Comparison of ENCODE assay signal across 8 cellular contexts in genomic region chr18:13464432-13465125, GRCh38.
DNase-seq lines count a peak whose midpoint lies in the region; ATAC-seq and TF ChIP-seq lines count a peak whose summit lies in the region.

No MANE protein-coding gene starts in this region.

- POLR2A ChIA-PET in Caco-2 (lab: Charles Lee) = no interaction called here

- H3K36me3 Mint-ChIP-seq in Caco-2 (ENCODE audit: insufficient read depth, unreplicated experiment) = no peaks in the 10 kb centered on the region

- no peaks in the 10 kb centered on the region for H3K36me3 ChIP-seq in Caco-2 (ENCODE audit: control insufficient read depth, insufficient read depth, low read length)

- H3K4me1 Mint-ChIP-seq in Caco-2 (ENCODE audit: low read depth, unreplicated experiment) = no peaks in the 10 kb centered on the region

- no TSS peak for BruUV-seq in Caco-2 (replicated peaks; lab: Mats Ljungman, UMichigan)

- peak; percentile 75 to 84 for DNase-seq in AML-193 (lab: John Stamatoyannopoulos, UW)
- DNase-seq in activated CD4-positive, alpha-beta T cell treated with anti-CD3 and anti-CD28 coated beads for 48 hours = peak; percentile 78
- DNase-seq in effector CD8-positive, alpha-beta T cell (lab: John Stamatoyannopoulos, UW) = peak; percentile 47
- peak; percentile 37 to 42 for DNase-seq in stimulated activated CD4-positive, alpha-beta T cell treated with anti-CD3 and anti-CD28 coated beads, Interleukin-1b, Interleukin-23, amount 100 ng/mL, for 4 hours (ENCODE audit: low read depth in 2 of 2)
- DNase-seq in Caco-2 = no peak
- DNase-seq in HT-29 (ENCODE audit: low spot score) = no peak

- H3K9me3 Mint-ChIP-seq in Caco-2 (ENCODE audit: unreplicated experiment) = peaks cover 10% of the 10 kb centered on the region

- H3K4me3 Mint-ChIP-seq in Caco-2 (ENCODE audit: unreplicated experiment) = no peak overlapping the region

- CTCF ChIA-PET in Caco-2 (lab: Charles Lee) = no interaction called here

- peaks cover 7% of the 10 kb centered on the region for H3K27me3 Mint-ChIP-seq in Caco-2 (ENCODE audit: insufficient read depth, unreplicated experiment)

- H3K4me1 ChIP-seq in Caco-2 = no peaks in the 10 kb centered on the region

- intact Hi-C loops in Caco-2 (cut with micrococcal nuclease; ENCODE audit: unreplicated experiment) = no loop called here

- H3K27me3 ChIP-seq in Caco-2 (replicated peaks; ENCODE audit: control insufficient read depth, insufficient read depth, low read length) = no peaks in the 10 kb centered on the region

- H3K4me3 ChIP-seq in Caco-2 (ENCODE audit: low read depth, low read length) = no peak overlapping the region

- H3K9me3 ChIP-seq in Caco-2 = no peaks in the 10 kb centered on the region

- no peak for TF ChIP-seq CTCF in Caco-2 (IDR thresholded peaks at IDR 0.05; ENCODE audit: insufficient read depth in 1 of 2, low read depth in 1 of 2, low read length in 1 of 2, severe bottlenecking in 1 of 2, unreplicated experiment in 1 of 2)

- ATAC-seq in GM19395 (IDR thresholded peaks at IDR 0.05; ENCODE audit: unreplicated experiment) (peak; percentile 97), HG03521 (IDR thresholded peaks at IDR 0.05; ENCODE audit: unreplicated experiment) (peak; percentile 82)

- H3K27ac Mint-ChIP-seq in Caco-2 (ENCODE audit: unreplicated experiment) = no peak overlapping the region

Comparison
In these comparisons a context has a peak if more than half of its experiments do, and no peak if none do; other contexts are left out.
1. DNase-seq: peak in AML-193 (2 of 2), activated CD4-positive, alpha-beta T cell treated with anti-CD3 and anti-CD28 coated beads for 48 hours (single experiment), effector CD8-positive, alpha-beta T cell (single experiment) and stimulated activated CD4-positive, alpha-beta T cell treated with anti-CD3 and anti-CD28 coated beads, Interleukin-1b, Interleukin-23, amount 100 ng/mL, for 4 hours (2 of 2); none in Caco-2 (0 of 2) and HT-29 (single experiment).